ENCODE assay signal across 14 cellular contexts in genomic region chr10:80474597-80474910, GRCh38. TPM values are rescaled to one million over a fixed set of nuclear protein-coding genes. Genes with fewer than 3 reads are reported as not detected.
DNase-seq lines count a peak whose midpoint lies in the region; ATAC-seq and TF ChIP-seq lines count a peak whose summit lies in the region.
"Had no signal": no experiment of that assay in that cellular context is flagged by ENCODE, and none has a peak within 500 bp of the region (broad histone marks: within the 10 kb centered on the region; RNA-seq: fewer than 3 reads in every experiment).

No MANE protein-coding gene starts in this region.

- intact Hi-C loops in heart right ventricle (cut with DNase I): no loop called here
- intact Hi-C loops in spleen (cut with DNase I; ENCODE audit: low total_unique reads): no loop called here

- H3K9ac ChIP-seq in HUES48 (ENCODE audit: low read depth, low read length): no peak overlapping the region
- H3K9ac ChIP-seq: GM23248 had no signal

- H3K4me1 ChIP-seq in HUES48 (ENCODE audit: control insufficient read depth, insufficient read depth, low read length) (peaks cover 23% of the 10 kb centered on the region), heart right ventricle (peaks cover 0 to 89% (median 66%) of the 10 kb centered on the region in 9 donors), spleen (peaks cover 46 to 91% (median 76%) of the 10 kb centered on the region in 6 donors)

- H3K4me3 ChIP-seq in HUES48 (ENCODE audit: low read depth, low read length): no peak overlapping the region
- H3K4me3 ChIP-seq in heart right ventricle: no peak overlapping the region
- H3K4me3 ChIP-seq in spleen: no peak overlapping the region
- H3K4me3 ChIP-seq: GM23248, transverse colon had no signal

- no peak for TF ChIP-seq CTCF in heart right ventricle (IDR thresholded peaks at IDR 0.05)
- no peak for TF ChIP-seq CTCF in spleen (IDR thresholded peaks at IDR 0.05 in 8 of 11, conservative IDR thresholded peaks at IDR 0.05 in 3 of 11)

- TF ChIP-seq POLR2A in spleen (IDR thresholded peaks at IDR 0.05): no peak

- H3K27ac ChIP-seq in HUES48 (ENCODE audit: low read depth, low read length) (peak overlapping the region; percentile 1), heart right ventricle (peak overlapping the region in 8 of 10 donors; percentile 11 to 72 (median 28)), spleen (peak overlapping the region in 6 of 8 donors; percentile 12 to 99 (median 78))
- H3K27ac ChIP-seq: GM23248 had no signal

- peak; percentile 28 for DNase-seq in activated CD8-positive, alpha-beta memory T cell treated with anti-CD3 and anti-CD28 coated beads, Interleukin-2, amount 50 U/mL, for 48 hours
- DNase-seq in heart right ventricle (no peak), spleen (no peak), NOMO-1 treated with dmso at 0.1 percent for 144 hours (lab: John Stamatoyannopoulos, UW; ENCODE audit: unreplicated experiment) (no peak)
- DNase-seq in activated CD4-positive, alpha-beta T cell treated with anti-CD3 and anti-CD28 coated beads for 4 hours: no peak
- DNase-seq: activated effector memory CD4-positive, alpha-beta T cell treated with Interleukin-2 at 50 U/mL for 16 hours; DMS79 treated with DMSO at 0.1 percent for 48 hours; GM23248; NCI-H2227 treated with DMSO at 0.1 percent for 48 hours; nucleus accumbens; stimulated activated CD4-positive, alpha-beta T cell treated with anti-CD3 and anti-CD28 coated beads, Interleukin-4, amount 100 ng/mL, for 24 hours; transverse colon had no signal

- no peaks in the 10 kb centered on the region; the same call in none of the 2 replicates for H3K36me3 ChIP-seq in HUES48 (ENCODE audit: control insufficient read depth, insufficient read depth, low read length)
- peaks cover 0 to 66% (median 4%) of the 10 kb centered on the region in 9 donors for H3K36me3 ChIP-seq in heart right ventricle
- H3K36me3 ChIP-seq in spleen: peaks cover 0 to 86% (median 5%) of the 10 kb centered on the region in 6 donors

- no peaks in the 10 kb centered on the region for H3K27me3 ChIP-seq in HUES48 (ENCODE audit: control insufficient read depth, insufficient read depth, low read length)
- no peaks in the 10 kb centered on the region for H3K27me3 ChIP-seq in heart right ventricle
- no peaks in the 10 kb centered on the region for H3K27me3 ChIP-seq in spleen (replicated peaks in 1 of 7)
- H3K27me3 ChIP-seq: transverse colon had no signal

- WGBS in heart right ventricle, 2 donors: 50 to 59% methylated on average over 2 of the region's 2 CpGs
- 47 to 75% (median 62%) methylated on average over 2 of the region's 2 CpGs for WGBS in spleen, 5 donors

- H3K9me3 ChIP-seq in HUES48 (ENCODE audit: control insufficient read depth, insufficient read depth, low read length): no peaks in the 10 kb centered on the region
- peaks cover 0 to 15% (median 5%) of the 10 kb centered on the region in 11 donors for H3K9me3 ChIP-seq in heart right ventricle
- peaks cover 0 to 15% (median 11%) of the 10 kb centered on the region in 8 donors for H3K9me3 ChIP-seq in spleen

- ATAC-seq in heart right ventricle (peak in 7 of 8 donors; percentile 25 to 64 (median 56)), esophagus mucosa (no peak)

RNA-seq across cellular contexts. Expression of gene TSPAN14, which starts 20.4 kb away (rescaled TPM):
- total RNA-seq in heart right ventricle (10 to 100 TPM; 21.7 to 57.2 (median 27.6) TPM), spleen (100 to 1,000 TPM in 6 of 7 donors, 10 to 100 TPM in 1; 81.3 to 172 (median 129) TPM), esophagus mucosa (94.6 TPM)
- polyA plus RNA-seq in heart right ventricle (10 to 100 TPM; 16.9 to 35.0 TPM), spleen (10 to 100 TPM; 13.3 to 32.5 (median 24.6) TPM)

Comparison
In these comparisons a context has a peak if more than half of its experiments do, and no peak if none do; other contexts are left out.
1. H3K27ac ChIP-seq: peak in every context shown above with its lines; median percentile 78 in spleen; 28 in heart right ventricle; 1 in HUES48.